22 cellular contexts compared by ENCODE assay signal in genomic region chr2:179745615-179746263, GRCh38.
A peak's percentile ranks its signal among the peaks of the same experiment; 100 is the strongest.
DNase-seq lines count a peak whose midpoint lies in the region; ATAC-seq and TF ChIP-seq lines count a peak whose summit lies in the region.
"Had no signal": no experiment of that assay in that cellular context is flagged by ENCODE, and none has a peak within 500 bp of the region (broad histone marks: within the 10 kb centered on the region; RNA-seq: fewer than 3 reads in every experiment).

No MANE protein-coding gene starts in this region.

- H3K4me1 ChIP-seq in right cardiac atrium (ENCODE audit: control insufficient read depth, insufficient read depth, low read length), result no peaks in the 10 kb centered on the region
- peaks cover 0 to 6% (median 0%) of the 10 kb centered on the region in 12 donors for H3K4me1 ChIP-seq in heart left ventricle
- no peaks in the 10 kb centered on the region for H3K4me1 ChIP-seq in urinary bladder (ENCODE audit: insufficient read depth)

- WGBS in right cardiac atrium, result 22% methylated on average over 5 of the region's 5 CpGs
- 14 to 21% (median 18%) methylated on average over 5 of the region's 5 CpGs for WGBS in heart left ventricle, 4 donors
- 31% methylated on average over 5 of the region's 5 CpGs for WGBS in urinary bladder

- H3K36me3 ChIP-seq in heart left ventricle (no peaks in the 10 kb centered on the region), urinary bladder (ENCODE audit: insufficient read depth) (no peaks in the 10 kb centered on the region)
- H3K36me3 ChIP-seq: heart right ventricle, MG63 had no signal

- intact Hi-C loops in right cardiac atrium (cut with DNase I), result loop anchor here in 2 of 4 donors (5.0 kb wide), 2 partner anchors 323 to 328 kb away; no protein-coding TSS in a partner anchor
- intact Hi-C loops in heart left ventricle (cut with DNase I), result loop anchor here in 9 of 10 donors (5.0 to 10.0 kb wide), 4 partner anchors 151 to 521 kb away; no protein-coding TSS in a partner anchor

- H3K4me3 ChIP-seq in right cardiac atrium (ENCODE audit: low read length) (peak overlapping the region; percentile 78), heart left ventricle (no peak overlapping the region), urinary bladder (ENCODE audit: low read depth, low read length) (peak overlapping the region; percentile 1)
- H3K4me3 ChIP-seq: heart right ventricle, MG63 had no signal

- ATAC-seq in right cardiac atrium, result peak; percentile 47 to 53
- no peak for ATAC-seq in heart left ventricle
- ATAC-seq in HG02885 (IDR thresholded peaks at IDR 0.05; ENCODE audit: poor library complexity, unreplicated experiment), result no peak

- H3K27me3 ChIP-seq in right cardiac atrium (ENCODE audit: control insufficient read depth, insufficient read depth), result no peaks in the 10 kb centered on the region
- peaks cover 0 to 9% (median 0%) of the 10 kb centered on the region in 9 donors for H3K27me3 ChIP-seq in heart left ventricle
- H3K27me3 ChIP-seq: MG63 had no signal

- H3K9me3 ChIP-seq in right cardiac atrium (ENCODE audit: control insufficient read depth, low read length) (no peaks in the 10 kb centered on the region), heart left ventricle (no peaks in the 10 kb centered on the region)
- H3K9me3 ChIP-seq: heart right ventricle, MG63 had no signal

- no peak for TF ChIP-seq CTCF in heart left ventricle (IDR thresholded peaks at IDR 0.05)

- DNase-seq in right cardiac atrium, result peak in 2 of 3 donors; percentile 40 to 51
- DNase-seq in heart left ventricle, result no peak
- peak; percentile 4 for DNase-seq in astrocyte of the hippocampus (ENCODE audit: low read depth, low spot score)
- DNase-seq in midbrain (lab: John Stamatoyannopoulos, UW), result peak; percentile 10
- no peak for DNase-seq in germinal center (ENCODE audit: low spot score)
- DNase-seq in activated CD8-positive, alpha-beta memory T cell treated with anti-CD3 and anti-CD28 coated beads, Interleukin-2, amount 50 U/mL, for 4 hours, result no peak
- DNase-seq: ACHN; activated CD4-positive, alpha-beta T cell treated with anti-CD3 and anti-CD28 coated beads, Interleukin-2, amount 10 ng/mL, durations not matched to agents 7 days and 5 days; activated CD8-positive, alpha-beta memory T cell treated with anti-CD3 and anti-CD28 coated beads, Interleukin-2, amount 50 U/mL, for 48 hours; activated gamma-delta T cell treated with Interleukin-2 at 50 U/mL for 16 hours; GDM1; H7; heart right ventricle; immature natural killer cell; MG63; naive B cell; NCI-H1436 treated with DMSO at 0.1 percent for 48 hours; stimulated activated CD4-positive, alpha-beta T cell treated with anti-CD3 and anti-CD28 coated beads, Interleukin-12 subunit alpha, Interleukin-12 subunit beta, amount 100 ng/mL, for 4 hours; stimulated activated CD8-positive, alpha-beta memory T cell treated with anti-CD3 and anti-CD28 coated beads, Interleukin-4, amount 100 ng/mL, for 48 hours had no signal

- no peak for TF ChIP-seq POLR2A in heart left ventricle (IDR thresholded peaks at IDR 0.05)

- H3K27ac ChIP-seq in right cardiac atrium (ENCODE audit: low read length), result peak overlapping the region; percentile 13
- no peak overlapping the region for H3K27ac ChIP-seq in heart left ventricle
- no peak overlapping the region for H3K27ac ChIP-seq in urinary bladder (ENCODE audit: low read depth)
- H3K27ac ChIP-seq: heart right ventricle, RWPE1 had no signal

Comparison
In these comparisons a context has a peak if more than half of its experiments do, and no peak if none do; other contexts are left out.
1. ATAC-seq: peak in right cardiac atrium (2 of 2); none in heart left ventricle (0 of 4) and HG02885 (single experiment).
2. DNase-seq: peak in right cardiac atrium (2 of 3), astrocyte of the hippocampus (single experiment) and midbrain (single experiment); none in heart left ventricle (0 of 5), germinal center (single experiment) and activated CD8-positive, alpha-beta memory T cell treated with anti-CD3 and anti-CD28 coated beads, Interleukin-2, amount 50 U/mL, for 4 hours (single experiment).
3. H3K4me3 ChIP-seq: peak in right cardiac atrium (single experiment) and urinary bladder (single experiment); none in heart left ventricle (0 of 12).